Comparison of ENCODE assay signal across 8 cellular contexts in the genomic region with DNA sequence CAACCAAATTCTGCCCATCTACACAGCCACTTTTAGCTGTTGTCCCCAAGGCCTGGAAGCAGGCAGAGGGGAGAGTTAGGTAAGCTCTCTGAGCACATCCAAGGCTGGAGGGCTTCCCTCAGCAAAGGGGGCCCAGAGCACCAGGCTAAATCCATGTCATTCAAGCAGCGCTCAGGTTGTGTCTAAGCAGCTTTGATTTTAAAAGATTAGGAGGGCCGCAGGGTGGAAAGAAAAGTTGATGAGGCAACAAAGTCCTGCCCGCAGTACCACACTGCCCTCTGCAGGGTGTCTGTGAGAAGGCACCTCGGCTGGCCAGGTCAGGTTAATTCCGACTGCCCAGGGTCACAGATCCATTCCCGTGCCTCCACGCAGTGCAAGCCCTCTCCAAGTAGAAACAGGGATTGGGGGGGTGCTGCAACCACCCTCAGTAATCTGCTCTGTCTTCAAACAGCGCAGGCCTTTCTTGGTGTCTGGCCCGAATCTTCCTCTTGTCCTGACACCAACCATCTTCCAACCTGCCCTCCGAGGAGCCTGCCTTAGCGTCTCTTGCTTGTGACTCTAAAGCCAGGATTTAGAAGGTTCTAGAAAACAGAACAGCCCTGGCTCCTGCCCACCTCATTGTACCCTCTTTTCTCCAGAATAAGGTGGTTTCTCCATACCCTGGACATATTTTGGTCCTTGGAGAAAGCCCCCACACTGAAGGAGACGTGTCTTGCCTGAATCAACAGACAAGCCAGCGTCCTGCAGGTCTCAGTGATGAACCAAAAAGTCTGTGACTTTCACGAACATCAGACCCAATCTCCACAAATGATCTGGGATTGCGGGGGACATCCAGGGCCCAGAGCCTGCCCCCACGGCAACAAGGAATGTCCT.
DNase-seq lines count a peak whose midpoint lies in the region; ATAC-seq and TF ChIP-seq lines count a peak whose summit lies in the region.

No MANE protein-coding gene starts in this region.

- H3K27me3 Mint-ChIP-seq in activated T-helper 2 cell treated with anti-CD3 and anti-CD28 coated beads, Interferon-gamma antibody, Interleukin-2, Interleukin-4, amounts not matched to agents 10 μg/mL and 5 μg/mL and 100 μg/mL, durations not matched to agents 14 hours and 24 hours and 36 hours (ENCODE audit: low read depth) = peaks cover 3% of the 10 kb centered on the region

- no peak overlapping the region for H3K4me3 Mint-ChIP-seq in activated T-helper 2 cell treated with anti-CD3 and anti-CD28 coated beads, Interferon-gamma antibody, Interleukin-2, Interleukin-4, amounts not matched to agents 10 μg/mL and 5 μg/mL and 100 μg/mL, durations not matched to agents 14 hours and 24 hours and 36 hours (ENCODE audit: low read depth)

- no peaks in the 10 kb centered on the region for H4K20me1 ChIP-seq in neural cell (ENCODE audit: insufficient read depth)

- H3K27ac Mint-ChIP-seq in activated T-helper 2 cell treated with anti-CD3 and anti-CD28 coated beads, Interferon-gamma antibody, Interleukin-2, Interleukin-4, amounts not matched to agents 10 μg/mL and 5 μg/mL and 100 μg/mL, durations not matched to agents 14 hours and 24 hours and 36 hours = no peak overlapping the region

- intact Hi-C loops in activated T-helper 2 cell treated with anti-CD3 and anti-CD28 coated beads, Interferon-gamma antibody, Interleukin-2, Interleukin-4, amounts not matched to agents 10 μg/mL and 5 μg/mL and 100 μg/mL, durations not matched to agents 14 hours and 24 hours and 36 hours (cut with micrococcal nuclease) = loop anchor here (1.0 to 5.0 kb wide), 4 partner anchors 63 to 1196 kb away; partner anchors contain the start of gene IGFBP5

- H3K4me3 ChIP-seq in LNCaP clone FGC (ENCODE audit: low read depth, low read length) (no peak overlapping the region), RWPE2 (ENCODE audit: severe bottlenecking) (no peak overlapping the region), foreskin fibroblast (ENCODE audit: low read depth in 1 of 2, low read length in 2 of 2) (no peak overlapping the region), neural cell (ENCODE audit: low read length) (no peak overlapping the region)

- H3K4me1 ChIP-seq in RWPE2 (ENCODE audit: insufficient read depth, poor library complexity, severe bottlenecking) = no peaks in the 10 kb centered on the region

- ATAC-seq in RWPE2 (ENCODE audit: low read depth) (peak; percentile 69), HG03520 (IDR thresholded peaks at IDR 0.05; ENCODE audit: unreplicated experiment) (no peak)
- peak; percentile 67 for ATAC-seq in stimulated activated naive CD8-positive, alpha-beta T cell treated with anti-CD3 and anti-CD28 coated beads, Interleukin-15, Interleukin-2, amounts not matched to agents 100 U/mL and 50 U/mL, for 24 hours

- TF ChIP-seq CTCF in GM13977 (IDR thresholded peaks at IDR 0.05; ENCODE audit: extremely low read depth, insufficient read depth, missing control alignments) (peak; percentile 96), LNCaP clone FGC (IDR thresholded peaks at IDR 0.05; ENCODE audit: control insufficient read depth, extremely low read depth, insufficient read depth) (peak; percentile 94), RWPE2 (IDR thresholded peaks at IDR 0.05; ENCODE audit: poor library complexity, severe bottlenecking) (peak; percentile 95), foreskin fibroblast (IDR thresholded peaks at IDR 0.05; ENCODE audit: low read depth, low read length) (peak; percentile 97), neural cell (IDR thresholded peaks at IDR 0.05; ENCODE audit: poor library complexity, severe bottlenecking) (peak; percentile 90)

- TF ChIP-seq RAD21 in neural cell (conservative IDR thresholded peaks at IDR 0.05) = peak; percentile 94

- H3K27me3 ChIP-seq in RWPE2 (ENCODE audit: insufficient read depth, poor library complexity, severe bottlenecking) (no peaks in the 10 kb centered on the region), neural cell (ENCODE audit: insufficient read depth, low read depth, low read length) (no peaks in the 10 kb centered on the region)

- no peaks in the 10 kb centered on the region for H3K9me3 Mint-ChIP-seq in activated T-helper 2 cell treated with anti-CD3 and anti-CD28 coated beads, Interferon-gamma antibody, Interleukin-2, Interleukin-4, amounts not matched to agents 10 μg/mL and 5 μg/mL and 100 μg/mL, durations not matched to agents 14 hours and 24 hours and 36 hours

- no peaks in the 10 kb centered on the region for H3K4me1 Mint-ChIP-seq in activated T-helper 2 cell treated with anti-CD3 and anti-CD28 coated beads, Interferon-gamma antibody, Interleukin-2, Interleukin-4, amounts not matched to agents 10 μg/mL and 5 μg/mL and 100 μg/mL, durations not matched to agents 14 hours and 24 hours and 36 hours (ENCODE audit: low read depth)

- no peaks in the 10 kb centered on the region for H3K9me2 ChIP-seq in neural cell (ENCODE audit: insufficient read depth, low read length)

- H3K4me2 ChIP-seq in neural cell (ENCODE audit: low read length) = no peak overlapping the region

- peak; percentile 74 for DNase-seq in GM13977 (ENCODE audit: low spot score)
- no peak for DNase-seq in LNCaP clone FGC (ENCODE audit: low read depth)
- no peak for DNase-seq in RWPE2 (ENCODE audit: low spot score)
- peak; percentile 54 for DNase-seq in activated T-helper 2 cell treated with anti-CD3 and anti-CD28 coated beads, Interferon-gamma antibody, Interleukin-2, Interleukin-4, amounts not matched to agents 10 μg/mL and 5 μg/mL and 100 μg/mL, durations not matched to agents 14 hours and 24 hours and 36 hours (ENCODE audit: low spot score)
- peak; percentile 47 to 85 for DNase-seq in foreskin fibroblast
- DNase-seq in stimulated activated naive CD8-positive, alpha-beta T cell treated with anti-CD3 and anti-CD28 coated beads, Interleukin-15, Interleukin-2, amounts not matched to agents 100 U/mL and 50 U/mL, for 24 hours = peak; percentile 84

- H3K36me3 ChIP-seq in RWPE2 (ENCODE audit: low read depth) (no peaks in the 10 kb centered on the region), neural cell (ENCODE audit: insufficient read depth, low read length) (no peaks in the 10 kb centered on the region)

- no peak overlapping the region for H3K9ac ChIP-seq in neural cell (ENCODE audit: low read length)

- no peaks in the 10 kb centered on the region for H3K79me2 ChIP-seq in neural cell (replicated peaks; ENCODE audit: insufficient read depth, low read length)

- H3K27ac ChIP-seq in RWPE2 (ENCODE audit: poor library complexity, severe bottlenecking) = no peak overlapping the region
- H3K27ac ChIP-seq in neural cell (ENCODE audit: low read length) = no peak overlapping the region

- no peaks in the 10 kb centered on the region for H3F3A ChIP-seq in neural cell (ENCODE audit: insufficient read depth, low read length, poor library complexity, severe bottlenecking)

- H3K36me3 Mint-ChIP-seq in activated T-helper 2 cell treated with anti-CD3 and anti-CD28 coated beads, Interferon-gamma antibody, Interleukin-2, Interleukin-4, amounts not matched to agents 10 μg/mL and 5 μg/mL and 100 μg/mL, durations not matched to agents 14 hours and 24 hours and 36 hours (ENCODE audit: low read depth) = no peaks in the 10 kb centered on the region

- TF ChIP-seq EP300 in neural cell (conservative IDR thresholded peaks at IDR 0.05; ENCODE audit: poor library complexity, severe bottlenecking) = no peak

- in situ Hi-C loops in GM13977 (cut with MboI; ENCODE audit: low pct_unique_long_range_greater_than_20kb, low sequenced_read_pairs, unreplicated experiment) = loop anchor here (25.0 kb wide), 2 partner anchors 201 to 1026 kb away; partner anchors contain the start of gene IGFBP5

- no peak overlapping the region for H2AFZ ChIP-seq in neural cell (ENCODE audit: low read depth, low read length)

- H3K9me3 ChIP-seq in RWPE2 (ENCODE audit: severe bottlenecking) (no peaks in the 10 kb centered on the region), neural cell (ENCODE audit: low read length) (no peaks in the 10 kb centered on the region)

TF ChIP-seq in neural cell, 6 proteins besides CTCF, POLR2A, EP300 and RAD21:
- TF ChIP-seq MXI1 (conservative IDR thresholded peaks at IDR 0.05; ENCODE audit: poor library complexity, severe bottlenecking) (no peak), SMC3 (conservative IDR thresholded peaks at IDR 0.05; ENCODE audit: poor library complexity) (peak; percentile 92), EZH2 (IDR thresholded peaks at IDR 0.05; ENCODE audit: borderline replicate concordance, insufficient read depth, low read length, poor library complexity, severe bottlenecking) (no peak), POLR2AphosphoS5 (IDR thresholded peaks at IDR 0.05) (no peak)

Comparison
In these comparisons a context has a peak if more than half of its experiments do, and no peak if none do; other contexts are left out.
1. DNase-seq: peak in GM13977 (single experiment), activated T-helper 2 cell treated with anti-CD3 and anti-CD28 coated beads, Interferon-gamma antibody, Interleukin-2, Interleukin-4, amounts not matched to agents 10 μg/mL and 5 μg/mL and 100 μg/mL, durations not matched to agents 14 hours and 24 hours and 36 hours (single experiment), foreskin fibroblast (2 of 2) and stimulated activated naive CD8-positive, alpha-beta T cell treated with anti-CD3 and anti-CD28 coated beads, Interleukin-15, Interleukin-2, amounts not matched to agents 100 U/mL and 50 U/mL, for 24 hours (single experiment); none in LNCaP clone FGC (single experiment) and RWPE2 (single experiment).
2. Peak in every context shown above with its lines, with median percentiles within 50 percentile points of each other: CTCF ChIP-seq.